ENCODE assay signal across 9 cellular contexts in the genomic region with DNA sequence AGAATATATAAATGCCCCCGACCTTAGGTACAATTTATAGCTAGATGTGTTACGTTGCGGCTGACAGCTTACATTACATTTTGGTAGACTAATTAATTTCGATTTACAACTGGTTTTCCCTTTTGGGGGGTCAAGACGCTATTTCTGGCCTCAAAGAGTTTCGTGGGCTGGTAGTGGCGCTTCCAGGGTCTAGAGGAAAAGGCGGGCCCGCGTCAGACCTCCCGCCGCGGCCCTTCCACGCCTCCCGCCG. TPM values are rescaled to one million over a fixed set of nuclear protein-coding genes. Genes with fewer than 3 reads are reported as not detected.
A peak's percentile ranks its signal among the peaks of the same experiment; 100 is the strongest.
DNase-seq lines count a peak whose midpoint lies in the region; ATAC-seq, FAIRE-seq and TF ChIP-seq lines count a peak whose summit lies in the region.
"Had no signal": no experiment of that assay in that cellular context is flagged by ENCODE, and none has a peak within 500 bp of the region (broad histone marks: within the 10 kb centered on the region; RNA-seq: fewer than 3 reads in every experiment).

No MANE protein-coding gene starts in this region.

- no peak for FAIRE-seq in HepG2 (lab: Jason Lieb, UNC)

- WGBS in HepG2 (ENCODE audit: low lambda C conversion rate): 2% methylated on average over 14 of the region's 16 CpGs
- 0 to 1% methylated on average over 16 of the region's 16 CpGs for WGBS in thyroid gland, 2 donors

- TF ChIP-seq EP300 in HepG2 (IDR thresholded peaks at IDR 0.05; ENCODE audit: low read depth in 2 of 2, low read length in 2 of 2) (no peak), HepG2 (CRISPR knock-in tag; IDR thresholded peaks at IDR 0.05; ENCODE audit: borderline replicate concordance) (no peak)

- peak overlapping the region; percentile 68 for H3K27ac ChIP-seq in HepG2 (ENCODE audit: extremely low read length, insufficient read depth, low read length)
- peak overlapping the region; percentile 68 to 85 (median 71) for H3K27ac ChIP-seq in thyroid gland

- in situ Hi-C loops in HepG2 (cut with HindIII; ENCODE audit: extremely low pct_ligation_motif_present, low pct_unique_long_range_greater_than_20kb): no loop called here

- H3K27me3 ChIP-seq in HepG2 (ENCODE audit: control insufficient read depth in 1 of 2, insufficient read depth in 2 of 2, low read length in 2 of 2) (no peaks in the 10 kb centered on the region; a peak in 1 of 5 replicates), thyroid gland (no peaks in the 10 kb centered on the region)

- peaks cover 63% of the 10 kb centered on the region for H3K4me1 ChIP-seq in HepG2 (ENCODE audit: insufficient read depth, low read length)
- peaks cover 24 to 45% of the 10 kb centered on the region in 2 donors for H3K4me1 ChIP-seq in thyroid gland

- TF ChIP-seq POLR2A in HepG2 (IDR thresholded peaks at IDR 0.05; ENCODE audit: insufficient read depth in 1 of 2, low read depth in 2 of 2, low read length in 2 of 2) (no peak), thyroid gland (IDR thresholded peaks at IDR 0.05) (no peak)

- H3K36me3 ChIP-seq in HepG2 (replicated peaks in 1 of 2; ENCODE audit: control insufficient read depth in 1 of 2, insufficient read depth in 2 of 2, low read length in 2 of 2) (peaks cover 2 to 10% of the 10 kb centered on the region in 2 experiments; a peak in 3 of 5 replicates), thyroid gland (no peaks in the 10 kb centered on the region)

- POLR2A ChIA-PET in HepG2 (lab: Yijun Ruan, JAX): interaction anchor here (0.8 to 2.6 kb wide), 19 partner anchors 9 to 115 kb away, joined by 3 to 46 read pairs (median 6); a partner anchor contains a TSS

- CTCF ChIA-PET in activated CD8-positive, alpha-beta memory T cell treated with anti-CD3 and anti-CD28 coated beads, Interleukin-2, amount 10 ng/mL, durations not matched to agents 7 days and 5 days (lab: Charles Lee): interaction anchor here (0.9 to 7.4 kb wide), 12 partner anchors 11 to 108 kb away, joined by 3 to 49 read pairs (median 8); a partner anchor contains a TSS
- CTCF ChIA-PET in HepG2 (lab: Yijun Ruan, JAX; ENCODE audit: low intra/inter-chr PET ratio, low total read pairs): no interaction called here

- no peak overlapping the region for H2AFZ ChIP-seq in HepG2 (ENCODE audit: low read length)

- peak overlapping the region; percentile 78 for H3K9ac ChIP-seq in HepG2 (ENCODE audit: insufficient read depth, low read depth, low read length)

- H3K36me3 Mint-ChIP-seq in activated CD8-positive, alpha-beta memory T cell treated with anti-CD3 and anti-CD28 coated beads, Interleukin-2, amount 10 ng/mL, durations not matched to agents 7 days and 5 days: peaks cover 22% of the 10 kb centered on the region
- peaks cover 10% of the 10 kb centered on the region for H3K36me3 Mint-ChIP-seq in activated naive CD8-positive, alpha-beta T cell treated with anti-CD3 and anti-CD28 coated beads, Interleukin-2, amount 50 U/mL, for 24 hours (ENCODE audit: low read depth)

- TF ChIP-seq RAD21 in HepG2 (CRISPR knock-in tag; IDR thresholded peaks at IDR 0.05): no peak

- 0 out of 2 replicates have a peak, but pooled peaks cover 4% of the 10 kb centered on the region for H4K20me1 ChIP-seq in HepG2 (ENCODE audit: insufficient read depth, low read length)

- BruUV-seq in HepG2 (replicated peaks; lab: Mats Ljungman, UMichigan): no TSS peak

- no peak for ATAC-seq in activated CD8-positive, alpha-beta memory T cell treated with anti-CD3 and anti-CD28 coated beads, Interleukin-2, amount 10 ng/mL, durations not matched to agents 7 days and 5 days
- ATAC-seq in activated naive CD8-positive, alpha-beta T cell treated with anti-CD3 and anti-CD28 coated beads, Interleukin-2, amount 50 U/mL, for 24 hours: no peak
- ATAC-seq in HepG2 (no peak), GM18520 (IDR thresholded peaks at IDR 0.05; ENCODE audit: unreplicated experiment) (no peak)

- intact Hi-C loops in HepG2 (cut with micrococcal nuclease; ENCODE audit: unreplicated experiment): loop anchor here (5.0 kb wide), 1 partner anchor 53 kb away; a partner anchor contains a TSS
- intact Hi-C loops in thyroid gland (cut with DNase I): loop anchor here (5.0 kb wide), 1 partner anchor 107 kb away; a partner anchor contains a TSS

- peaks cover 54% of the 10 kb centered on the region for H3K4me1 Mint-ChIP-seq in activated CD8-positive, alpha-beta memory T cell treated with anti-CD3 and anti-CD28 coated beads, Interleukin-2, amount 10 ng/mL, durations not matched to agents 7 days and 5 days
- peaks cover 48% of the 10 kb centered on the region for H3K4me1 Mint-ChIP-seq in activated naive CD8-positive, alpha-beta T cell treated with anti-CD3 and anti-CD28 coated beads, Interleukin-2, amount 50 U/mL, for 24 hours

- peaks cover 52% of the 10 kb centered on the region for H3K79me2 ChIP-seq in HepG2 (ENCODE audit: insufficient read depth, low read length)

- peak overlapping the region; percentile 96 for H3K27ac Mint-ChIP-seq in activated CD8-positive, alpha-beta memory T cell treated with anti-CD3 and anti-CD28 coated beads, Interleukin-2, amount 10 ng/mL, durations not matched to agents 7 days and 5 days
- peak overlapping the region; percentile 94 for H3K27ac Mint-ChIP-seq in activated naive CD8-positive, alpha-beta T cell treated with anti-CD3 and anti-CD28 coated beads, Interleukin-2, amount 50 U/mL, for 24 hours

- peak overlapping the region; percentile 99 for H3K4me3 Mint-ChIP-seq in activated CD8-positive, alpha-beta memory T cell treated with anti-CD3 and anti-CD28 coated beads, Interleukin-2, amount 10 ng/mL, durations not matched to agents 7 days and 5 days
- peak overlapping the region; percentile 98 for H3K4me3 Mint-ChIP-seq in activated naive CD8-positive, alpha-beta T cell treated with anti-CD3 and anti-CD28 coated beads, Interleukin-2, amount 50 U/mL, for 24 hours

- peak overlapping the region; percentile 83 for H3K4me2 ChIP-seq in HepG2 (ENCODE audit: low read depth, low read length)

- TF ChIP-seq CTCF in HepG2 (CRISPR knock-in tag; IDR thresholded peaks at IDR 0.05) (no peak), thyroid gland (IDR thresholded peaks at IDR 0.05) (no peak)

- H3K9me3 ChIP-seq in HepG2 (ENCODE audit: low read length) (no peaks in the 10 kb centered on the region), thyroid gland (no peaks in the 10 kb centered on the region)

- DNase-seq in activated CD8-positive, alpha-beta memory T cell treated with anti-CD3 and anti-CD28 coated beads, Interleukin-2, amount 10 ng/mL, durations not matched to agents 7 days and 5 days: no peak
- DNase-seq in activated CD8-positive, alpha-beta memory T cell treated with anti-CD3 and anti-CD28 coated beads, Interleukin-2, amount 50 U/mL, for 48 hours: no peak
- no peak for DNase-seq in activated naive CD8-positive, alpha-beta T cell treated with anti-CD3 and anti-CD28 coated beads, Interleukin-2, amount 50 U/mL, for 24 hours
- no peak for DNase-seq in HepG2 (ENCODE audit: low spot score)
- DNase-seq in thyroid gland: no peak
- no peak for DNase-seq in GM19238 (ENCODE audit: insufficient read length, low spot score)
- DNase-seq in NK-92 treated with Interleukin-12 subunit alpha and Interleukin-12 subunit beta, amount 100 ng/mL, for 24 hours (lab: John Stamatoyannopoulos, UW): no peak

- no peaks in the 10 kb centered on the region for H3K9me3 Mint-ChIP-seq in activated CD8-positive, alpha-beta memory T cell treated with anti-CD3 and anti-CD28 coated beads, Interleukin-2, amount 10 ng/mL, durations not matched to agents 7 days and 5 days (ENCODE audit: low read depth)
- H3K9me3 Mint-ChIP-seq in activated naive CD8-positive, alpha-beta T cell treated with anti-CD3 and anti-CD28 coated beads, Interleukin-2, amount 50 U/mL, for 24 hours: no peaks in the 10 kb centered on the region

- H3K27me3 Mint-ChIP-seq in activated CD8-positive, alpha-beta memory T cell treated with anti-CD3 and anti-CD28 coated beads, Interleukin-2, amount 10 ng/mL, durations not matched to agents 7 days and 5 days: no peaks in the 10 kb centered on the region
- no peaks in the 10 kb centered on the region for H3K27me3 Mint-ChIP-seq in activated naive CD8-positive, alpha-beta T cell treated with anti-CD3 and anti-CD28 coated beads, Interleukin-2, amount 50 U/mL, for 24 hours

- H3K4me3 ChIP-seq in HepG2 (replicated peaks in 1 of 3; ENCODE audit: insufficient read depth in 1 of 3, low read depth in 2 of 3, low read length in 3 of 3) (peak overlapping the region; percentile 84 to 99 (median 98)), thyroid gland (replicated peaks in 1 of 3) (peak overlapping the region; percentile 61 to 80 (median 76))

RNA-seq across cellular contexts. Expression of a gene that starts 0.4 kb away (rescaled TPM):
- total RNA-seq in activated CD8-positive, alpha-beta memory T cell treated with anti-CD3 and anti-CD28 coated beads, Interleukin-2, amount 10 ng/mL, durations not matched to agents 7 days and 5 days: 10 to 100 TPM; 69.3 to 82.6 TPM
- total RNA-seq in HepG2 (2016; rRNA removed; fragmentation: Illumina TruSeq; extraction: Trizol) (48.0 and 52.8 TPM in 2 replicates), thyroid gland (100 to 1,000 TPM in 1 of 4 donors, 10 to 100 TPM in 3; 42.4 to 116 (median 77.7) TPM)
- 24.1 and 25.2 TPM in 2 replicates for total RNA-seq in HepG2 (2016; cell fraction: cytosol; rRNA removed; fragmentation: Illumina TruSeq; extraction: Trizol; ENCODE audit: low read depth)
- 51.0 and 53.3 TPM in 2 replicates for total RNA-seq in HepG2 (2016; cell fraction: insoluble cytoplasmic fraction; rRNA removed; fragmentation: Illumina TruSeq; extraction: Trizol)
- total RNA-seq in HepG2 (2016; cell fraction: membrane; rRNA removed; fragmentation: Illumina TruSeq; extraction: Trizol): 25.7 and 27.9 TPM in 2 replicates
- 33.4 and 40.9 TPM in 2 replicates for total RNA-seq in HepG2 (2016; cell fraction: nucleus; rRNA removed; fragmentation: Illumina TruSeq; extraction: Trizol)
- 12.7 and 19.7 TPM in 2 replicates for polyA plus RNA-seq in HepG2 (2011; rRNA removed)
- polyA plus RNA-seq in HepG2 (2011; cell fraction: cytosol; rRNA removed): 6.7 and 7.6 TPM in 2 replicates
- 9.1 and 12.2 TPM in 2 replicates for polyA plus RNA-seq in HepG2 (2011; cell fraction: nucleus; rRNA removed)
- 14.1 and 30.4 TPM in 2 replicates for polyA plus RNA-seq in HepG2 (2012)
- 34.6 and 42.0 TPM in 2 replicates for polyA plus RNA-seq in HepG2 (2016; cell fraction: cytosol; fragmentation: Illumina TruSeq; extraction: Trizol; ENCODE audit: low read depth)
- polyA plus RNA-seq in HepG2 (2016; cell fraction: insoluble cytoplasmic fraction; fragmentation: Illumina TruSeq; extraction: Trizol; ENCODE audit: low read depth): 68.1 and 73.1 TPM in 2 replicates
- polyA plus RNA-seq in HepG2 (2016; cell fraction: membrane; fragmentation: Illumina TruSeq; extraction: Trizol; ENCODE audit: low read depth): 29.4 and 29.9 TPM in 2 replicates
- 50.9 and 56.0 TPM in 2 replicates for polyA plus RNA-seq in HepG2 (2016; cell fraction: nucleus; fragmentation: Illumina TruSeq; extraction: Trizol; ENCODE audit: insufficient read depth, low read depth)
- polyA minus RNA-seq in HepG2 (2011; rRNA and poly(A)+ RNA removed; ENCODE audit: low replicate concordance): 0.70 and 3.3 TPM in 2 replicates
- 3.1 and 3.6 TPM in 2 replicates for polyA minus RNA-seq in HepG2 (2011; cell fraction: cytosol; rRNA and poly(A)+ RNA removed)
- 30.0 and 36.9 TPM in 2 replicates for polyA minus RNA-seq in HepG2 (2011; cell fraction: nucleus; rRNA and poly(A)+ RNA removed)

RNA-seq across cellular contexts. Expression of a gene that starts 1.0 kb away (rescaled TPM):
- 10 to 100 TPM; 20.5 to 22.3 TPM for total RNA-seq in activated CD8-positive, alpha-beta memory T cell treated with anti-CD3 and anti-CD28 coated beads, Interleukin-2, amount 10 ng/mL, durations not matched to agents 7 days and 5 days
- 43.6 and 55.1 TPM in 2 replicates for total RNA-seq in HepG2 (2016; rRNA removed; fragmentation: Illumina TruSeq; extraction: Trizol)
- total RNA-seq in HepG2 (2016; cell fraction: cytosol; rRNA removed; fragmentation: Illumina TruSeq; extraction: Trizol; ENCODE audit: low read depth): 14.7 and 15.5 TPM in 2 replicates
- total RNA-seq in HepG2 (2016; cell fraction: insoluble cytoplasmic fraction; rRNA removed; fragmentation: Illumina TruSeq; extraction: Trizol): 40.9 and 54.9 TPM in 2 replicates
- total RNA-seq in HepG2 (2016; cell fraction: membrane; rRNA removed; fragmentation: Illumina TruSeq; extraction: Trizol): 28.8 and 31.5 TPM in 2 replicates
- total RNA-seq in HepG2 (2016; cell fraction: nucleus; rRNA removed; fragmentation: Illumina TruSeq; extraction: Trizol): 19.6 and 22.9 TPM in 2 replicates
- 27.2 and 30.6 TPM in 2 replicates for polyA plus RNA-seq in HepG2 (2011; rRNA removed)
- polyA plus RNA-seq in HepG2 (2011; cell fraction: cytosol; rRNA removed): 23.7 and 24.0 TPM in 2 replicates
- polyA plus RNA-seq in HepG2 (2011; cell fraction: nucleus; rRNA removed): 13.2 and 13.6 TPM in 2 replicates
- 30.5 and 31.4 TPM in 2 replicates for polyA plus RNA-seq in HepG2 (2012)
- polyA plus RNA-seq in HepG2 (2016; cell fraction: cytosol; fragmentation: Illumina TruSeq; extraction: Trizol; ENCODE audit: low read depth): 14.5 and 16.9 TPM in 2 replicates
- 56.4 and 59.0 TPM in 2 replicates for polyA plus RNA-seq in HepG2 (2016; cell fraction: insoluble cytoplasmic fraction; fragmentation: Illumina TruSeq; extraction: Trizol; ENCODE audit: low read depth)
- 20.2 and 21.5 TPM in 2 replicates for polyA plus RNA-seq in HepG2 (2016; cell fraction: membrane; fragmentation: Illumina TruSeq; extraction: Trizol; ENCODE audit: low read depth)
- polyA plus RNA-seq in HepG2 (2016; cell fraction: nucleus; fragmentation: Illumina TruSeq; extraction: Trizol; ENCODE audit: insufficient read depth, low read depth): 33.1 and 36.6 TPM in 2 replicates
- 18.6 and 20.1 TPM in 2 replicates for polyA minus RNA-seq in HepG2 (2011; rRNA and poly(A)+ RNA removed; ENCODE audit: low replicate concordance)
- polyA minus RNA-seq in HepG2 (2011; cell fraction: cytosol; rRNA and poly(A)+ RNA removed): 18.0 and 23.7 TPM in 2 replicates
- 8.9 and 14.4 TPM in 2 replicates for polyA minus RNA-seq in HepG2 (2011; cell fraction: nucleus; rRNA and poly(A)+ RNA removed)
- total RNA-seq in thyroid gland: 10 to 100 TPM; 28.7 to 39.4 (median 33.7) TPM

RNA-seq across cellular contexts. Expression of a gene that starts 51.1 kb away (rescaled TPM):
- total RNA-seq in activated CD8-positive, alpha-beta memory T cell treated with anti-CD3 and anti-CD28 coated beads, Interleukin-2, amount 10 ng/mL, durations not matched to agents 7 days and 5 days: not detected
- total RNA-seq in HepG2 (2016; rRNA removed; fragmentation: Illumina TruSeq; extraction: Trizol) (31.1 and 45.6 TPM in 2 replicates), thyroid gland (100 to 1,000 TPM; 219 to 492 (median 343) TPM)
- 6.5 and 7.5 TPM in 2 replicates for total RNA-seq in HepG2 (2016; cell fraction: cytosol; rRNA removed; fragmentation: Illumina TruSeq; extraction: Trizol; ENCODE audit: low read depth)
- total RNA-seq in HepG2 (2016; cell fraction: insoluble cytoplasmic fraction; rRNA removed; fragmentation: Illumina TruSeq; extraction: Trizol): 32.5 and 46.6 TPM in 2 replicates
- total RNA-seq in HepG2 (2016; cell fraction: membrane; rRNA removed; fragmentation: Illumina TruSeq; extraction: Trizol): 19.8 and 20.1 TPM in 2 replicates
- 40.7 and 43.4 TPM in 2 replicates for total RNA-seq in HepG2 (2016; cell fraction: nucleus; rRNA removed; fragmentation: Illumina TruSeq; extraction: Trizol)
- 13.5 and 16.3 TPM in 2 replicates for polyA plus RNA-seq in HepG2 (2011; rRNA removed)
- 11.0 and 14.6 TPM in 2 replicates for polyA plus RNA-seq in HepG2 (2011; cell fraction: cytosol; rRNA removed)
- 6.9 and 7.0 TPM in 2 replicates for polyA plus RNA-seq in HepG2 (2011; cell fraction: nucleus; rRNA removed)
- 8.0 and 13.8 TPM in 2 replicates for polyA plus RNA-seq in HepG2 (2012)
- polyA plus RNA-seq in HepG2 (2016; cell fraction: cytosol; fragmentation: Illumina TruSeq; extraction: Trizol; ENCODE audit: low read depth): 4.3 and 4.9 TPM in 2 replicates
- polyA plus RNA-seq in HepG2 (2016; cell fraction: insoluble cytoplasmic fraction; fragmentation: Illumina TruSeq; extraction: Trizol; ENCODE audit: low read depth): 27.2 and 29.7 TPM in 2 replicates
- 9.8 and 10.5 TPM in 2 replicates for polyA plus RNA-seq in HepG2 (2016; cell fraction: membrane; fragmentation: Illumina TruSeq; extraction: Trizol; ENCODE audit: low read depth)
- polyA plus RNA-seq in HepG2 (2016; cell fraction: nucleus; fragmentation: Illumina TruSeq; extraction: Trizol; ENCODE audit: insufficient read depth, low read depth): 59.0 and 63.1 TPM in 2 replicates
- 20.1 TPM in 1 of 2 replicates, not detected in the other for polyA minus RNA-seq in HepG2 (2011; rRNA and poly(A)+ RNA removed; ENCODE audit: low replicate concordance)
- polyA minus RNA-seq in HepG2 (2011; cell fraction: cytosol; rRNA and poly(A)+ RNA removed): 7.8 and 8.1 TPM in 2 replicates
- polyA minus RNA-seq in HepG2 (2011; cell fraction: nucleus; rRNA and poly(A)+ RNA removed): 13.6 and 13.8 TPM in 2 replicates
- total RNA-seq: T-helper 2 cell treated with Interferon-gamma antibody and Interleukin-4, amounts not matched to agents 100 ng/mL and 5 ng/mL, for 36 hours had no signal

RNA-seq across cellular contexts. Expression of a gene that starts 55.5 kb away (rescaled TPM):
- 10 to 100 TPM; 17.2 to 18.0 TPM for total RNA-seq in activated CD8-positive, alpha-beta memory T cell treated with anti-CD3 and anti-CD28 coated beads, Interleukin-2, amount 10 ng/mL, durations not matched to agents 7 days and 5 days
- total RNA-seq in HepG2 (2016; rRNA removed; fragmentation: Illumina TruSeq; extraction: Trizol) (19.0 and 21.1 TPM in 2 replicates), thyroid gland (10 to 100 TPM; 41.5 to 66.6 (median 61.5) TPM)
- 7.5 and 9.3 TPM in 2 replicates for total RNA-seq in HepG2 (2016; cell fraction: cytosol; rRNA removed; fragmentation: Illumina TruSeq; extraction: Trizol; ENCODE audit: low read depth)
- total RNA-seq in HepG2 (2016; cell fraction: insoluble cytoplasmic fraction; rRNA removed; fragmentation: Illumina TruSeq; extraction: Trizol): 18.1 and 18.6 TPM in 2 replicates
- 16.3 and 17.7 TPM in 2 replicates for total RNA-seq in HepG2 (2016; cell fraction: membrane; rRNA removed; fragmentation: Illumina TruSeq; extraction: Trizol)
- 17.0 and 19.0 TPM in 2 replicates for total RNA-seq in HepG2 (2016; cell fraction: nucleus; rRNA removed; fragmentation: Illumina TruSeq; extraction: Trizol)
- 30.8 and 31.9 TPM in 2 replicates for polyA plus RNA-seq in HepG2 (2011; rRNA removed)
- polyA plus RNA-seq in HepG2 (2011; cell fraction: cytosol; rRNA removed): 23.5 and 33.7 TPM in 2 replicates
- 13.9 and 16.7 TPM in 2 replicates for polyA plus RNA-seq in HepG2 (2011; cell fraction: nucleus; rRNA removed)
- 13.4 and 20.3 TPM in 2 replicates for polyA plus RNA-seq in HepG2 (2012)
- 7.9 and 13.0 TPM in 2 replicates for polyA plus RNA-seq in HepG2 (2016; cell fraction: cytosol; fragmentation: Illumina TruSeq; extraction: Trizol; ENCODE audit: low read depth)
- 20.3 and 20.4 TPM in 2 replicates for polyA plus RNA-seq in HepG2 (2016; cell fraction: insoluble cytoplasmic fraction; fragmentation: Illumina TruSeq; extraction: Trizol; ENCODE audit: low read depth)
- 14.9 and 17.0 TPM in 2 replicates for polyA plus RNA-seq in HepG2 (2016; cell fraction: membrane; fragmentation: Illumina TruSeq; extraction: Trizol; ENCODE audit: low read depth)
- 24.4 and 26.4 TPM in 2 replicates for polyA plus RNA-seq in HepG2 (2016; cell fraction: nucleus; fragmentation: Illumina TruSeq; extraction: Trizol; ENCODE audit: insufficient read depth, low read depth)
- 26.9 and 28.2 TPM in 2 replicates for polyA minus RNA-seq in HepG2 (2011; rRNA and poly(A)+ RNA removed; ENCODE audit: low replicate concordance)
- 9.4 and 12.6 TPM in 2 replicates for polyA minus RNA-seq in HepG2 (2011; cell fraction: cytosol; rRNA and poly(A)+ RNA removed)
- 10.3 and 15.3 TPM in 2 replicates for polyA minus RNA-seq in HepG2 (2011; cell fraction: nucleus; rRNA and poly(A)+ RNA removed)

Comparison
In these comparisons a context has a peak if more than half of its experiments do, and no peak if none do; other contexts are left out.
1. RNA of a gene that starts 51.1 kb away (total RNA-seq): 219 to 492 TPM in thyroid gland and 6.5 to 46.6 TPM in HepG2; not detected in activated CD8-positive, alpha-beta memory T cell treated with anti-CD3 and anti-CD28 coated beads, Interleukin-2, amount 10 ng/mL, durations not matched to agents 7 days and 5 days; every median in the first group is over 4 times any median in the second.